15 cellular contexts compared by ENCODE assay signal in genomic region chr10:119256897-119257296, GRCh38. TPM values are rescaled to one million over a fixed set of nuclear protein-coding genes. Genes with fewer than 3 reads are reported as not detected.
DNase-seq lines count a peak whose midpoint lies in the region; ATAC-seq and TF ChIP-seq lines count a peak whose summit lies in the region.
"Had no signal": no experiment of that assay in that cellular context is flagged by ENCODE, and none has a peak within 500 bp of the region (broad histone marks: within the 10 kb centered on the region; RNA-seq: fewer than 3 reads in every experiment).

No MANE protein-coding gene starts in this region.

- H3K9me3 ChIP-seq in SK-N-SH (no peaks in the 10 kb centered on the region), left ventricle myocardium inferior (replicated peaks) (no peaks in the 10 kb centered on the region), right cardiac atrium (ENCODE audit: control insufficient read depth, low read length) (no peaks in the 10 kb centered on the region)

- H3K27me3 ChIP-seq in SK-N-SH (ENCODE audit: insufficient read depth) (no peaks in the 10 kb centered on the region), left ventricle myocardium inferior (ENCODE audit: low read depth) (no peaks in the 10 kb centered on the region), right cardiac atrium (ENCODE audit: control insufficient read depth, insufficient read depth) (no peaks in the 10 kb centered on the region)
- H3K27me3 ChIP-seq: BLaER1 had no signal

- DNase-seq in SK-N-SH: no peak
- DNase-seq in left ventricle myocardium inferior: no peak
- no peak for DNase-seq in right cardiac atrium
- DNase-seq in kidney glomerular epithelial cell (lab: John Stamatoyannopoulos, UW): no peak
- no peak for DNase-seq in dedifferentiated amniotic fluid mesenchymal stem cell (ENCODE audit: extremely low spot score)
- DNase-seq: AML-193, DMS79, H7, IMR-90 had no signal

- H3K9me2 ChIP-seq in SK-N-SH: no peaks in the 10 kb centered on the region

- ATAC-seq in SK-N-SH treated with all-trans-retinoic acid at 6 μM for 48 hours (no peak), right cardiac atrium (no peak)
- ATAC-seq: GM12878, GM23338 had no signal

- TF ChIP-seq RAD21 in SK-N-SH (IDR thresholded peaks at IDR 0.05; ENCODE audit: low read length): no peak

- H3K9me3 Mint-ChIP-seq in nephron: no peaks in the 10 kb centered on the region

- H3K36me3 Mint-ChIP-seq in nephron (ENCODE audit: low read depth): peaks cover 3% of the 10 kb centered on the region

- H3K36me3 ChIP-seq in SK-N-SH (replicated peaks in 1 of 2; ENCODE audit: control insufficient read depth in 1 of 2, insufficient read depth in 2 of 2, low read length in 1 of 2) (no peaks in the 10 kb centered on the region), left ventricle myocardium inferior (no peaks in the 10 kb centered on the region)
- H3K36me3 ChIP-seq: BLaER1 had no signal

- no peak overlapping the region for H3K4me3 Mint-ChIP-seq in nephron
- H3K4me3 Mint-ChIP-seq: GM23338 had no signal

- peaks cover 37% of the 10 kb centered on the region for H3K4me1 Mint-ChIP-seq in nephron

- 90% methylated on average over 5 of the region's 5 CpGs for WGBS in SK-N-SH (ENCODE audit: low lambda C conversion rate)
- WGBS in right cardiac atrium: 97% methylated on average over 5 of the region's 5 CpGs

- H3K79me2 ChIP-seq in SK-N-SH (ENCODE audit: insufficient read depth): peaks cover 24% of the 10 kb centered on the region

- CTCF ChIA-PET in SK-N-SH (lab: Yijun Ruan, JAX): interaction anchor here (1.1 kb wide), 1 partner anchor 10 kb away, joined by 3 read pairs; no protein-coding TSS in a partner anchor

- no peak overlapping the region for H3K9ac ChIP-seq in SK-N-SH
- H3K9ac ChIP-seq: BLaER1 had no signal

- no peaks in the 10 kb centered on the region for H4K20me1 ChIP-seq in SK-N-SH (ENCODE audit: insufficient read depth)
- H4K20me1 ChIP-seq: BLaER1 had no signal

- H3K27ac ChIP-seq in SK-N-SH (ENCODE audit: low read depth in 2 of 2, low read length in 1 of 2) (no peak overlapping the region), left ventricle myocardium inferior (replicated peaks) (peak overlapping the region; percentile 54), right cardiac atrium (ENCODE audit: low read length) (no peak overlapping the region)
- H3K27ac ChIP-seq: 22Rv1, BLaER1 had no signal

- intact Hi-C loops in left ventricle myocardium inferior (cut with micrococcal nuclease) (no loop called here), right cardiac atrium (cut with DNase I) (no loop called here)

- H2AFZ ChIP-seq in SK-N-SH (ENCODE audit: low read depth): no peak overlapping the region
- H2AFZ ChIP-seq: GM23338 had no signal

- H3K27ac Mint-ChIP-seq in nephron: peak overlapping the region in 2 of 3 experiments; percentile 15 to 52
- H3K27ac Mint-ChIP-seq: GM23338 had no signal

- peaks cover 4% of the 10 kb centered on the region for H3K27me3 Mint-ChIP-seq in nephron (ENCODE audit: low read depth)

- peaks cover 18% of the 10 kb centered on the region for H3F3A ChIP-seq in SK-N-SH (replicated peaks; ENCODE audit: insufficient read depth)

- H3K4me2 ChIP-seq in SK-N-SH: no peak overlapping the region
- H3K4me2 ChIP-seq: BLaER1, GM23338 had no signal

- TF ChIP-seq CTCF in SK-N-SH (IDR thresholded peaks at IDR 0.05) (no peak), left ventricle myocardium inferior (IDR thresholded peaks at IDR 0.05; ENCODE audit: borderline replicate concordance) (no peak), nephron (IDR thresholded peaks at IDR 0.05; ENCODE audit: unreplicated experiment in 3 of 3) (no peak)

- H3K4me1 ChIP-seq in SK-N-SH (ENCODE audit: control insufficient read depth in 1 of 2, insufficient read depth in 2 of 2, low read depth in 1 of 2, low read length in 1 of 2): peaks cover 26 to 44% of the 10 kb centered on the region in 2 experiments; a peak in 3 of 4 replicates
- H3K4me1 ChIP-seq in left ventricle myocardium inferior: peaks cover 76% of the 10 kb centered on the region
- H3K4me1 ChIP-seq in right cardiac atrium (ENCODE audit: control insufficient read depth, insufficient read depth, low read length): peaks cover 33% of the 10 kb centered on the region

- H3K4me3 ChIP-seq in SK-N-SH (ENCODE audit: low read depth in 2 of 2, low read length in 1 of 2) (no peak overlapping the region), left ventricle myocardium inferior (no peak overlapping the region), right cardiac atrium (ENCODE audit: low read length) (no peak overlapping the region)
- H3K4me3 ChIP-seq: BLaER1, GM12878, GM23338 had no signal

- POLR2A ChIA-PET in SK-N-SH (lab: Yijun Ruan, JAX): no interaction called here

- TF ChIP-seq EP300 in SK-N-SH (IDR thresholded peaks at IDR 0.05; ENCODE audit: borderline replicate concordance in 1 of 2, low read depth in 1 of 2, low read length in 1 of 2): no peak

TF ChIP-seq in SK-N-SH treated with all-trans-retinoic acid at 6 μM for 48 hours, 23 proteins besides CTCF, POLR2A, EP300 and RAD21:
- TF ChIP-seq TSHZ2 (CRISPR knock-in tag; IDR thresholded peaks at IDR 0.05): no peak
- TF ChIP-seq ZNF8 (CRISPR knock-in tag; IDR thresholded peaks at IDR 0.05): peak; percentile 94
- no peak for TF ChIP-seq PPARA (CRISPR knock-in tag; IDR thresholded peaks at IDR 0.05; ENCODE audit: borderline replicate concordance)
- no peak for TF ChIP-seq CSDC2 (CRISPR knock-in tag; IDR thresholded peaks at IDR 0.05)
TF ChIP-seq in SK-N-SH treated with all-trans-retinoic acid at 6 μM for 48 hours: peak in this region for 1.

TF ChIP-seq in SK-N-SH, 30 proteins besides CTCF, POLR2A, EP300 and RAD21:
- TF ChIP-seq YY1 (IDR thresholded peaks at IDR 0.05; ENCODE audit: low read depth): no peak
- no peak for TF ChIP-seq CHD2 (IDR thresholded peaks at IDR 0.05; ENCODE audit: low read length, partially characterized antibody)
- no peak for TF ChIP-seq NFIC (IDR thresholded peaks at IDR 0.05; ENCODE audit: borderline replicate concordance)
- no peak for TF ChIP-seq USF2 (IDR thresholded peaks at IDR 0.05; ENCODE audit: borderline replicate concordance, low read depth, low read length)
- no peak for TF ChIP-seq SMC3 (IDR thresholded peaks at IDR 0.05; ENCODE audit: low read depth, low read length)
- TF ChIP-seq GABPA (IDR thresholded peaks at IDR 0.05; ENCODE audit: low read depth): no peak
- no peak for TF ChIP-seq RXRA (IDR thresholded peaks at IDR 0.05; ENCODE audit: borderline replicate concordance, low read depth)
- no peak for TF ChIP-seq TEAD4 (IDR thresholded peaks at IDR 0.05; ENCODE audit: borderline replicate concordance, insufficient read depth)
- TF ChIP-seq MAX (IDR thresholded peaks at IDR 0.05; ENCODE audit: low read depth): no peak
- no peak for TF ChIP-seq MXI1 (IDR thresholded peaks at IDR 0.05; ENCODE audit: low read depth, low read length)
- no peak for TF ChIP-seq JUND (IDR thresholded peaks at IDR 0.05)
- no peak for TF ChIP-seq NRF1 (IDR thresholded peaks at IDR 0.05; ENCODE audit: low read depth, low read length)

RNA-seq across cellular contexts. Expression of gene GRK5, which starts 49.5 kb away (rescaled TPM):
- polyA plus RNA-seq in SK-N-SH (2012; rRNA removed) (9.5 and 12.1 TPM in 2 replicates), right cardiac atrium (31.3 TPM)
- polyA plus RNA-seq in SK-N-SH (2012; cell fraction: cytosol; rRNA removed): 8.9 and 11.6 TPM in 2 replicates
- 10.3 and 10.8 TPM in 2 replicates for polyA plus RNA-seq in SK-N-SH (2012; cell fraction: nucleus; rRNA removed)
- total RNA-seq in left ventricle myocardium inferior (52.8 TPM), right cardiac atrium (10 to 100 TPM; 45.2 to 89.9 (median 60.7) TPM)
